In the genomic region with DNA sequence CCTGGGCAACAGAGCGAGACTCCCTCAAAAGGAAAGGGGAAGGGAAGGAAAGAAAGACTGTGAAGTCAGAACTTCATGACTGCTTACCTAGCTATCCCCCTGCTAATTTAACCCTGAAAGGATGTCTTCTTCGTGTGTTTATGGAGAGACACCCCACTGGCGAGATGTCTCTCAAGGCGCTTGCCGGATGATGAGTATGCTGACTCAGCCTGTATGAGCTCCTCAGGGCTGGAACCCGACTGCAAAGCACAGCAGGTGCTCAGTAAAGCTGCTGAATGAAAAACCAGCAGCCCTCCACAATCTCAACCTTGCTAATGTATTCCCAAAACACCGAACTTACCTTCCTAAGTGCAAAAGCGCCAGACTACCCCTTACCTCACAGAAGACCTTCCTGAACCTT, we compare ENCODE assay signal across 16 cellular contexts. TPM values are rescaled to one million over a fixed set of nuclear protein-coding genes. Genes with fewer than 3 reads are reported as not detected.
DNase-seq lines count a peak whose midpoint lies in the region; ATAC-seq and TF ChIP-seq lines count a peak whose summit lies in the region.
"Had no signal": no experiment of that assay in that cellular context is flagged by ENCODE, and none has a peak within 500 bp of the region (broad histone marks: within the 10 kb centered on the region; RNA-seq: fewer than 3 reads in every experiment).

No MANE protein-coding gene starts in this region.

- H3K4me1 Mint-ChIP-seq in natural killer cell treated with Interleukin-12 subunit alpha and Interleukin-12 subunit beta and Interleukin-15 and Interleukin-18, amount 100 ng/mL, for 72 hours (ENCODE audit: low read depth in 2 of 2): peaks cover 42 to 51% of the 10 kb centered on the region in 2 donors
- H3K4me1 Mint-ChIP-seq in natural killer cell (peaks cover 46 to 48% of the 10 kb centered on the region in 2 donors), glutamatergic neuron (ENCODE audit: low read depth, unreplicated experiment) (peaks cover 24% of the 10 kb centered on the region)
- H3K4me1 Mint-ChIP-seq in stimulated activated effector memory CD8-positive, alpha-beta T cell treated with anti-CD3 and anti-CD28 coated beads, Interleukin-12 subunit alpha, Interleukin-12 subunit beta, amount 100 ng/mL, for 72 hours: peaks cover 59% of the 10 kb centered on the region

- peaks cover 10% of the 10 kb centered on the region; the same call in 1 of the 2 replicates for H3K9me3 ChIP-seq in SK-N-MC (ENCODE audit: low read depth, low read length)
- H3K9me3 ChIP-seq: thoracic aorta had no signal

- H3K9me3 Mint-ChIP-seq in natural killer cell treated with Interleukin-12 subunit alpha and Interleukin-12 subunit beta and Interleukin-15 and Interleukin-18, amount 100 ng/mL, for 72 hours: peaks cover 3% of the 10 kb centered on the region
- H3K9me3 Mint-ChIP-seq in natural killer cell: no peaks in the 10 kb centered on the region
- peaks cover 14% of the 10 kb centered on the region for H3K9me3 Mint-ChIP-seq in glutamatergic neuron (ENCODE audit: unreplicated experiment)
- peaks cover 4% of the 10 kb centered on the region for H3K9me3 Mint-ChIP-seq in stimulated activated effector memory CD8-positive, alpha-beta T cell treated with anti-CD3 and anti-CD28 coated beads, Interleukin-12 subunit alpha, Interleukin-12 subunit beta, amount 100 ng/mL, for 72 hours

- H3K36me3 ChIP-seq in SK-N-MC (ENCODE audit: insufficient read depth, low read length): peaks cover 38% of the 10 kb centered on the region
- H3K36me3 ChIP-seq: thoracic aorta had no signal

- TF ChIP-seq CTCF in natural killer cell (IDR thresholded peaks at IDR 0.05) (no peak), glutamatergic neuron (IDR thresholded peaks at IDR 0.05; ENCODE audit: partially characterized antibody, unreplicated experiment) (no peak)

- H3K4me3 ChIP-seq in SK-N-MC: peak overlapping the region; percentile 96
- H3K4me3 ChIP-seq: thoracic aorta had no signal

- H3K27ac ChIP-seq in SK-N-MC: peak overlapping the region; percentile 67; the same call in 1 of the 2 replicates
- H3K27ac ChIP-seq: foreskin keratinocyte, PC-9, thoracic aorta had no signal

- intact Hi-C loops in natural killer cell (cut with micrococcal nuclease): loop anchor here (5.0 kb wide), 1 partner anchor 106 kb away; the partner anchor contains the start of gene UBE2G1

- peaks cover 13% of the 10 kb centered on the region for H3K36me3 Mint-ChIP-seq in natural killer cell treated with Interleukin-12 subunit alpha and Interleukin-12 subunit beta and Interleukin-15 and Interleukin-18, amount 100 ng/mL, for 72 hours
- H3K36me3 Mint-ChIP-seq in natural killer cell: no peaks in the 10 kb centered on the region
- peaks cover 4% of the 10 kb centered on the region for H3K36me3 Mint-ChIP-seq in glutamatergic neuron (ENCODE audit: unreplicated experiment)
- peaks cover 22% of the 10 kb centered on the region for H3K36me3 Mint-ChIP-seq in stimulated activated effector memory CD8-positive, alpha-beta T cell treated with anti-CD3 and anti-CD28 coated beads, Interleukin-12 subunit alpha, Interleukin-12 subunit beta, amount 100 ng/mL, for 72 hours

- no peak for ATAC-seq in natural killer cell treated with Interleukin-12 subunit alpha and Interleukin-12 subunit beta and Interleukin-15 and Interleukin-18, amount 100 ng/mL, for 72 hours
- ATAC-seq in natural killer cell: no peak
- ATAC-seq in stimulated activated effector memory CD8-positive, alpha-beta T cell treated with anti-CD3 and anti-CD28 coated beads, Interleukin-12 subunit alpha, Interleukin-12 subunit beta, amount 100 ng/mL, for 72 hours: no peak
- ATAC-seq: foreskin keratinocyte had no signal

- H3K27ac Mint-ChIP-seq in natural killer cell treated with Interleukin-12 subunit alpha and Interleukin-12 subunit beta and Interleukin-15 and Interleukin-18, amount 100 ng/mL, for 72 hours: peak overlapping the region in 1 of 2 donors; percentile 56
- H3K27ac Mint-ChIP-seq in natural killer cell (no peak overlapping the region), glutamatergic neuron (ENCODE audit: unreplicated experiment) (no peak overlapping the region)
- H3K27ac Mint-ChIP-seq in stimulated activated effector memory CD8-positive, alpha-beta T cell treated with anti-CD3 and anti-CD28 coated beads, Interleukin-12 subunit alpha, Interleukin-12 subunit beta, amount 100 ng/mL, for 72 hours: peak overlapping the region; percentile 11

- peak overlapping the region; percentile 35 for H3K9ac ChIP-seq in SK-N-MC (ENCODE audit: insufficient read length)

- peak overlapping the region; percentile 18 for H3K4me3 Mint-ChIP-seq in natural killer cell treated with Interleukin-12 subunit alpha and Interleukin-12 subunit beta and Interleukin-15 and Interleukin-18, amount 100 ng/mL, for 72 hours
- H3K4me3 Mint-ChIP-seq in natural killer cell (no peak overlapping the region), glutamatergic neuron (ENCODE audit: unreplicated experiment) (peak overlapping the region; percentile 70)
- H3K4me3 Mint-ChIP-seq in stimulated activated effector memory CD8-positive, alpha-beta T cell treated with anti-CD3 and anti-CD28 coated beads, Interleukin-12 subunit alpha, Interleukin-12 subunit beta, amount 100 ng/mL, for 72 hours: no peak overlapping the region

- DNase-seq in natural killer cell treated with Interleukin-12 subunit alpha and Interleukin-12 subunit beta and Interleukin-15 and Interleukin-18, amount 100 ng/mL, for 72 hours (ENCODE audit: low spot score): no peak
- DNase-seq in natural killer cell (no peak), SK-N-MC (ENCODE audit: low read depth, low spot score) (peak; percentile 22), glutamatergic neuron (no peak), kidney tubule cell (ENCODE audit: low spot score) (no peak), HT-29 (ENCODE audit: low spot score) (no peak), GF-D8 (lab: John Stamatoyannopoulos, UW) (no peak)
- DNase-seq in stimulated activated effector memory CD8-positive, alpha-beta T cell treated with anti-CD3 and anti-CD28 coated beads, Interleukin-12 subunit alpha, Interleukin-12 subunit beta, amount 100 ng/mL, for 72 hours (ENCODE audit: low spot score in 2 of 2): no peak
- DNase-seq: activated effector memory CD4-positive, alpha-beta T cell treated with anti-CD3 and anti-CD28 coated beads, Interleukin-2, amount 50 U/mL, for 16 hours; EL; foreskin keratinocyte; NCI-H2029 treated with DMSO at 0.1 percent for 48 hours; NCI-H526 treated with DMSO at 0.1 percent for 48 hours; PC-9; SW 1271 had no signal

- H3K27me3 Mint-ChIP-seq in natural killer cell treated with Interleukin-12 subunit alpha and Interleukin-12 subunit beta and Interleukin-15 and Interleukin-18, amount 100 ng/mL, for 72 hours: no peaks in the 10 kb centered on the region
- H3K27me3 Mint-ChIP-seq in natural killer cell (ENCODE audit: low read depth in 2 of 2) (no peaks in the 10 kb centered on the region), glutamatergic neuron (ENCODE audit: unreplicated experiment) (peaks cover 16% of the 10 kb centered on the region)

RNA-seq across cellular contexts. Expression of gene ANKFY1, which starts 2.3 kb away (rescaled TPM):
- 100 to 1,000 TPM in 1 of 2 donors, 10 to 100 TPM in 1; 67.6 to 107 TPM for total RNA-seq in natural killer cell treated with Interleukin-12 subunit alpha and Interleukin-12 subunit beta and Interleukin-15 and Interleukin-18, amount 100 ng/mL, for 72 hours
- total RNA-seq in natural killer cell (10 to 100 TPM; 58.4 to 72.4 (median 68.8) TPM), glutamatergic neuron (ENCODE audit: unreplicated experiment) (80.5 TPM)
- total RNA-seq in HT-29 (2014; rRNA removed; shearing (Covaris generic)): 13.6 and 15.4 TPM in 2 replicates

Comparison
In these comparisons a context has a peak if more than half of its experiments do, and no peak if none do; other contexts are left out.
1. H3K4me3 Mint-ChIP-seq: peak in natural killer cell treated with Interleukin-12 subunit alpha and Interleukin-12 subunit beta and Interleukin-15 and Interleukin-18, amount 100 ng/mL, for 72 hours (single experiment) and glutamatergic neuron (single experiment); none in natural killer cell (single experiment) and stimulated activated effector memory CD8-positive, alpha-beta T cell treated with anti-CD3 and anti-CD28 coated beads, Interleukin-12 subunit alpha, Interleukin-12 subunit beta, amount 100 ng/mL, for 72 hours (single experiment).